In the genomic region with DNA sequence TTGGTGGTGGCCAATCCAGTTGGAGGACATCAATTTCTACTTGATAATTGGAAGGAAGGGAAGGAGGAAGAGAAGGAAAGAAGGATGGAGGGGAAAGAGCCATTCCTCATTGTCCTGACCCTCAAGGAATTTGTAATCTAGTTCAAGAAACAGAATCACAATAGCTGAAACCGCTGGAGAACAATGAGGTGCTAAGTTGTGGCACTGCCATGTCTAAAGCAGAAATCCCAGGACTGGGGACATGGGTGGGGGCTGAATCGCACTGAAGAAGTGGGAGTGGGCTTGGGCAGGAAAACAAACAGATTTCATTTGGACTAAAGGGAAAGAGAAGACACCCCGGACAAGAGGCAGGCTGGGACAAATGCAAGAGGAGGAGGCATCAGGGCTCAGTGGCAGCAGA, we compare ENCODE assay signal across 13 cellular contexts.
DNase-seq lines count a peak whose midpoint lies in the region; ATAC-seq and TF ChIP-seq lines count a peak whose summit lies in the region.
"Had no signal": no experiment of that assay in that cellular context is flagged by ENCODE, and none has a peak within 500 bp of the region (broad histone marks: within the 10 kb centered on the region; RNA-seq: fewer than 3 reads in every experiment).

No MANE protein-coding gene starts in this region.

- no peak; the same call in 1 of the 3 replicates for ATAC-seq in GM23338
- ATAC-seq in natural killer cell treated with Interleukin-12 subunit alpha and Interleukin-12 subunit beta and Interleukin-15 and Interleukin-18, amount 100 ng/mL, for 72 hours, result no peak

- H3K4me2 ChIP-seq in GM23338, result peak overlapping the region; percentile 6; the same call in 1 of the 2 replicates

- H3K9ac ChIP-seq in HUES6 (ENCODE audit: low read length), result no peak overlapping the region

- no peak overlapping the region for H3K4me3 ChIP-seq in GM23338
- H3K4me3 ChIP-seq in HUES6 (ENCODE audit: low read depth, low read length), result no peak overlapping the region; the same call in 1 of the 2 replicates
- H3K4me3 ChIP-seq in coronary artery, result no peak overlapping the region

- H2AFZ ChIP-seq in GM23338, result 0 out of 2 replicates have a peak overlapping the region, but pooled peaks have one; percentile 56

- TF ChIP-seq CTCF in GM23338 (conservative IDR thresholded peaks at IDR 0.05; ENCODE audit: low read depth in 2 of 2), result no peak
- TF ChIP-seq CTCF in coronary artery (IDR thresholded peaks at IDR 0.05), result no peak

- no peak overlapping the region for H3K27ac ChIP-seq in GM23338 (ENCODE audit: low read depth)
- peak overlapping the region; percentile 12; the same call in 1 of the 2 replicates for H3K27ac ChIP-seq in HUES6 (ENCODE audit: low read depth, low read length)
- H3K27ac ChIP-seq in coronary artery, result no peak overlapping the region

- no peaks in the 10 kb centered on the region for H3K36me3 ChIP-seq in GM23338 (ENCODE audit: insufficient read depth)
- H3K36me3 ChIP-seq in HUES6 (ENCODE audit: control insufficient read depth, insufficient read depth, low read length), result no peaks in the 10 kb centered on the region

- H3K4me1 ChIP-seq in GM23338 (ENCODE audit: insufficient read depth) (0 out of 2 replicates have a peak, but pooled peaks cover 6% of the 10 kb centered on the region), HUES6 (ENCODE audit: control insufficient read depth, insufficient read depth, low read length) (peaks cover 23% of the 10 kb centered on the region)

- H3K9me2 ChIP-seq in GM23338 (ENCODE audit: insufficient read depth), result no peaks in the 10 kb centered on the region

- H3K9me3 ChIP-seq in HUES6 (ENCODE audit: control insufficient read depth, insufficient read depth, low read depth, low read length), result peaks cover 2% of the 10 kb centered on the region; the same call in 1 of the 2 replicates

- no peak overlapping the region for H3K27ac Mint-ChIP-seq in GM23338
- H3K27ac Mint-ChIP-seq in natural killer cell treated with Interleukin-12 subunit alpha and Interleukin-12 subunit beta and Interleukin-15 and Interleukin-18, amount 100 ng/mL, for 72 hours, result no peak overlapping the region
- H3K27ac Mint-ChIP-seq: B cell; CD4-positive, alpha-beta T cell had no signal

- H3K27me3 ChIP-seq in GM23338 (ENCODE audit: insufficient read depth), result peaks cover 11% of the 10 kb centered on the region
- H3K27me3 ChIP-seq in HUES6 (ENCODE audit: control insufficient read depth, insufficient read depth, low read length), result peaks cover 8% of the 10 kb centered on the region

- no peak for DNase-seq in GM23338 (ENCODE audit: low spot score)
- peak; percentile 53 for DNase-seq in coronary artery (ENCODE audit: low spot score)
- peak; percentile 10 for DNase-seq in stimulated activated CD8-positive, alpha-beta memory T cell treated with anti-CD3 and anti-CD28 coated beads, Interleukin-4, amount 100 ng/mL, for 48 hours
- no peak for DNase-seq in DMS153 treated with DMSO at 0.1 percent for 48 hours (lab: John Stamatoyannopoulos, UW; ENCODE audit: unreplicated experiment)
- DNase-seq in T-helper 1 cell, result no peak
- no peak for DNase-seq in natural killer cell treated with Interleukin-12 subunit alpha and Interleukin-12 subunit beta and Interleukin-15 and Interleukin-18, amount 100 ng/mL, for 72 hours (ENCODE audit: low spot score)
- DNase-seq: ACHN; C1 segment of cervical spinal cord; CD4-positive, alpha-beta T cell; DMS79 treated with DMSO at 0.1 percent for 48 hours; EL had no signal

- no peaks in the 10 kb centered on the region for H3F3A ChIP-seq in GM23338 (replicated peaks; ENCODE audit: low read depth)

- no peaks in the 10 kb centered on the region; the same call in 2 of the 3 replicates for H3K36me3 Mint-ChIP-seq in GM23338 (ENCODE audit: low read depth)
- no peaks in the 10 kb centered on the region for H3K36me3 Mint-ChIP-seq in natural killer cell treated with Interleukin-12 subunit alpha and Interleukin-12 subunit beta and Interleukin-15 and Interleukin-18, amount 100 ng/mL, for 72 hours

- H3K79me2 ChIP-seq in GM23338 (replicated peaks; ENCODE audit: insufficient read depth), result no peaks in the 10 kb centered on the region

- no peak overlapping the region; the same call in 2 of the 3 replicates for H3K4me3 Mint-ChIP-seq in GM23338
- no peak overlapping the region for H3K4me3 Mint-ChIP-seq in natural killer cell treated with Interleukin-12 subunit alpha and Interleukin-12 subunit beta and Interleukin-15 and Interleukin-18, amount 100 ng/mL, for 72 hours
- H3K4me3 Mint-ChIP-seq: B cell; CD4-positive, alpha-beta T cell had no signal

- H3K27me3 Mint-ChIP-seq in GM23338 (ENCODE audit: insufficient read depth, low read depth, poor library complexity), result peaks cover 10% of the 10 kb centered on the region
- peaks cover 24 to 25% of the 10 kb centered on the region in 2 donors for H3K27me3 Mint-ChIP-seq in natural killer cell treated with Interleukin-12 subunit alpha and Interleukin-12 subunit beta and Interleukin-15 and Interleukin-18, amount 100 ng/mL, for 72 hours
- H3K27me3 Mint-ChIP-seq: CD4-positive, alpha-beta T cell had no signal

- peaks cover 11% of the 10 kb centered on the region for H3K4me1 Mint-ChIP-seq in GM23338
- H3K4me1 Mint-ChIP-seq in natural killer cell treated with Interleukin-12 subunit alpha and Interleukin-12 subunit beta and Interleukin-15 and Interleukin-18, amount 100 ng/mL, for 72 hours (ENCODE audit: low read depth in 2 of 2), result peaks cover 4 to 5% of the 10 kb centered on the region in 2 donors
- H3K4me1 Mint-ChIP-seq: B cell had no signal

- H4K20me1 ChIP-seq in GM23338 (replicated peaks; ENCODE audit: insufficient read depth), result 0 out of 2 replicates have a peak, but pooled peaks cover 3% of the 10 kb centered on the region

- H3K9me3 Mint-ChIP-seq in GM23338, result peaks cover 7% of the 10 kb centered on the region; the same call in 2 of the 3 replicates
- H3K9me3 Mint-ChIP-seq in natural killer cell treated with Interleukin-12 subunit alpha and Interleukin-12 subunit beta and Interleukin-15 and Interleukin-18, amount 100 ng/mL, for 72 hours, result no peaks in the 10 kb centered on the region
- H3K9me3 Mint-ChIP-seq: CD4-positive, alpha-beta T cell had no signal

TF ChIP-seq in GM23338, 12 proteins besides CTCF, POLR2A, EP300 and RAD21:
- TF ChIP-seq NANOG (IDR thresholded peaks at IDR 0.05; ENCODE audit: borderline replicate concordance), result no peak
TF ChIP-seq in GM23338: peak in this region for 0.

Comparison
In these comparisons a context has a peak if more than half of its experiments do, and no peak if none do; other contexts are left out.
1. DNase-seq: peak in coronary artery (single experiment) and stimulated activated CD8-positive, alpha-beta memory T cell treated with anti-CD3 and anti-CD28 coated beads, Interleukin-4, amount 100 ng/mL, for 48 hours (single experiment); none in GM23338 (single experiment), DMS153 treated with DMSO at 0.1 percent for 48 hours (single experiment), T-helper 1 cell (0 of 5) and natural killer cell treated with Interleukin-12 subunit alpha and Interleukin-12 subunit beta and Interleukin-15 and Interleukin-18, amount 100 ng/mL, for 72 hours (single experiment).